ENCODE assay signal across 10 cellular contexts in the genomic region with DNA sequence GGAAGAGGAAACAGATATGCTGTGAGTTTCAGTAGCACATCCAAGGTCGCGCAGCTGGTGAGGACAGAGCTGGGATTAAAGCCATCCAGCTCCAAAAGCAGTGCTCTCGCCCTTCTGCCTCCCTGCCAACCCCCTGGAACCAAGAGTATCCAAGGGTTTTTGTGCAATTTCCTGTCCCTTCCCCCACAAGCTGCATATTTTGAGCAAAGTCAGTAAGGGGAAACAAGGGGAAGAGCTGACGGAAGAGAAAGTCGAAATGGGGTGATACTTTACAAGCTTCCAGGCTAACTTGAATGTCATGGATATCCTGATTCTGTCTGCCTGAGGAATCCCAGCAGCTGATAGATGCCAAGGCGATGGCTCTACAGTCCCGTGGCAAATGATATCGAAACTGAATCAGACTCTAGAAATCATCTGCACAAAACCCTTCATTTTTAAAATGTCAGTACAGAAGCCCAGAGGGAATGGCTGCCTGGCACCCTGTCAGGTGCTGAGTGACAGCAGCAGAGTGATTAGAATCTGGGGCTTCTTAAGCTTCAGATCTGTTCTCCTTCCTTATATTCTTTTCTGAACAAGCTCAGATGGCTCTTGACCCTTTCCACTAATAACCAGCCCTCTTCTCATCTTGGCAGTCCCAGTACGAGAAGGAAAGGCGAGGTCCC. TPM values are rescaled to one million over a fixed set of nuclear protein-coding genes. Genes with fewer than 3 reads are reported as not detected.
DNase-seq lines count a peak whose midpoint lies in the region; ATAC-seq and TF ChIP-seq lines count a peak whose summit lies in the region.
"Had no signal": no experiment of that assay in that cellular context is flagged by ENCODE, and none has a peak within 500 bp of the region (broad histone marks: within the 10 kb centered on the region; RNA-seq: fewer than 3 reads in every experiment).

No MANE protein-coding gene starts in this region.

- H3K9me3 ChIP-seq in spleen = no peaks in the 10 kb centered on the region

- H3K27ac ChIP-seq in cingulate gyrus (ENCODE audit: low read depth, low read length) = peak overlapping the region; percentile 70
- H3K27ac ChIP-seq in layer of hippocampus (ENCODE audit: low read depth, low read length) = peak overlapping the region; percentile 47
- peak overlapping the region in 7 of 8 donors; percentile 69 to 82 (median 77) for H3K27ac ChIP-seq in spleen
- H3K27ac ChIP-seq: cardiac muscle cell had no signal

- H3K4me1 Mint-ChIP-seq in CD14-positive monocyte = peaks cover 9% of the 10 kb centered on the region

- H3K4me3 ChIP-seq in spleen = peak overlapping the region in 7 of 8 donors; percentile 1 to 50 (median 4)
- H3K4me3 ChIP-seq: cardiac muscle cell had no signal

- H3K27me3 ChIP-seq in layer of hippocampus (ENCODE audit: control insufficient read depth, insufficient read depth, low read length) (no peaks in the 10 kb centered on the region), spleen (replicated peaks in 1 of 7) (peaks cover 0 to 3% (median 0%) of the 10 kb centered on the region in 7 donors)
- H3K27me3 ChIP-seq: cardiac muscle cell had no signal

- peaks cover 0 to 7% (median 2%) of the 10 kb centered on the region in 6 donors for H3K4me1 ChIP-seq in spleen

- intact Hi-C loops in spleen (cut with DNase I; ENCODE audit: low total_unique reads) (no loop called here), CD14-positive monocyte (cut with micrococcal nuclease) (no loop called here)

- ATAC-seq in GM18520 (IDR thresholded peaks at IDR 0.05; ENCODE audit: unreplicated experiment) = no peak

- 34 to 53% (median 47%) methylated on average over 10 of the region's 10 CpGs for WGBS in spleen, 5 donors

- peaks cover 0 to 8% (median 0%) of the 10 kb centered on the region in 7 donors for H3K9me3 Mint-ChIP-seq in CD14-positive monocyte

- no peaks in the 10 kb centered on the region for H3K36me3 ChIP-seq in spleen
- H3K36me3 ChIP-seq: cardiac muscle cell had no signal

- no peak for TF ChIP-seq CTCF in spleen (IDR thresholded peaks at IDR 0.05 in 8 of 11, conservative IDR thresholded peaks at IDR 0.05 in 3 of 11)
- no peak for TF ChIP-seq CTCF in CD14-positive monocyte (IDR thresholded peaks at IDR 0.05)

- no peak for TF ChIP-seq POLR2A in spleen (IDR thresholded peaks at IDR 0.05)

- no peaks in the 10 kb centered on the region for H3K36me3 Mint-ChIP-seq in CD14-positive monocyte

- DNase-seq in HCEC 1CT = peak; percentile 46
- no peak for DNase-seq in spleen
- no peak for DNase-seq in NCI-H2029 treated with DMSO at 0.1 percent for 48 hours (lab: John Stamatoyannopoulos, UW)
- no peak for DNase-seq in CD14-positive monocyte (ENCODE audit: low spot score)
- no peak for DNase-seq in HuH-7 (ENCODE audit: low spot score)

- peak overlapping the region in 1 of 7 donors; percentile 58 for H3K27ac Mint-ChIP-seq in CD14-positive monocyte

- peak overlapping the region in 1 of 2 donors; percentile 56 for H3K4me3 Mint-ChIP-seq in CD14-positive monocyte

- H3K27me3 Mint-ChIP-seq in CD14-positive monocyte (ENCODE audit: low read depth in 3 of 3) = peaks cover 1 to 4% (median 2%) of the 10 kb centered on the region in 3 donors

RNA-seq across cellular contexts. Expression of gene TEKT3, which starts 42.9 kb away (rescaled TPM):
- 1 to 10 TPM in 2 of 7 donors, under 1 TPM in 3, not detected in 2; 0.27 to 2.2 (median 0.47) TPM for total RNA-seq in spleen
- polyA plus RNA-seq in spleen (under 1 TPM; 0.10 to 0.78 (median 0.27) TPM), CD14-positive monocyte (not detected)
- total RNA-seq: activated CD8-positive, alpha-beta memory T cell treated with anti-CD3 and anti-CD28 coated beads for 36 hours had no signal
- polyA plus RNA-seq: cardiac muscle cell had no signal
